Comparison of ENCODE assay signal across 20 cellular contexts in the genomic region with DNA sequence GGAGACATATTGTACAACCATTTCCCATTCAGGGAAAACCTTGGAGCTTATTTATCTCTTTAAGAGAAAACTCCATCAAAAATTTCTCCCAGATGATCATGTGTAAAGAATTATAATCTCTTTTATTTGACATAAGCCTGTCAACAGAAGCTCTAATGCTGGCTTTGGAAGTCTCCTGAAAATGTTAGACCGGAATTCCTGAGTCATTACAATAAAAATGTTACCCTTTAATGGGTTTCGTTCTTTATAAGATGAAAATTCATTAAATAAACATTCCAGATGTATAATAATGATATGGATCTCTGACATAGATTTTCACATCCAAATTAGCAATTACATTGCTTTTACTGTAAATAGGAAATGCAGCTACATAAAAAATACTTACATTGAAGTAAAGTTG.
DNase-seq lines count a peak whose midpoint lies in the region; TF ChIP-seq lines count a peak whose summit lies in the region.
"Had no signal": no experiment of that assay in that cellular context is flagged by ENCODE, and none has a peak within 500 bp of the region (broad histone marks: within the 10 kb centered on the region; RNA-seq: fewer than 3 reads in every experiment).

No MANE protein-coding gene starts in this region.

- no peaks in the 10 kb centered on the region for H3K9me3 ChIP-seq in SK-N-MC (ENCODE audit: low read depth, low read length)
- H3K9me3 ChIP-seq in neural progenitor cell (ENCODE audit: low read depth) = no peaks in the 10 kb centered on the region
- no peaks in the 10 kb centered on the region for H3K9me3 ChIP-seq in smooth muscle cell (replicated peaks; ENCODE audit: low read depth)
- H3K9me3 ChIP-seq: MG63 had no signal

- H3K27ac ChIP-seq in ACC112 (ENCODE audit: low read depth, low read length) = no peak overlapping the region
- peak overlapping the region; percentile 76; the same call in 1 of the 2 replicates for H3K27ac ChIP-seq in SK-N-MC
- H3K27ac ChIP-seq in neural progenitor cell = no peak overlapping the region
- H3K27ac ChIP-seq in smooth muscle cell (ENCODE audit: low read depth) = no peak overlapping the region
- H3K27ac ChIP-seq: RWPE1 had no signal

- TF ChIP-seq CTCF in neural progenitor cell (IDR thresholded peaks at IDR 0.05) (no peak), smooth muscle cell (IDR thresholded peaks at IDR 0.05; ENCODE audit: borderline replicate concordance, insufficient read depth, poor library complexity, severe bottlenecking) (no peak)

- no peak overlapping the region for H3K4me3 Mint-ChIP-seq in neural progenitor cell
- H3K4me3 Mint-ChIP-seq: CD4-positive, alpha-beta memory T cell had no signal

- H2AFZ ChIP-seq in ACC112 (ENCODE audit: low read length, unreplicated experiment) = peak overlapping the region; percentile 72
- H2AFZ ChIP-seq in neural progenitor cell (replicated peaks) = peak overlapping the region; percentile 67
- H2AFZ ChIP-seq in smooth muscle cell (ENCODE audit: low read depth) = peak overlapping the region; percentile 28

- WGBS in smooth muscle cell (ENCODE audit: low lambda C conversion rate) = 72% methylated on average over 2 of the region's 2 CpGs

- H3K4me1 ChIP-seq in ACC112 (ENCODE audit: control insufficient read depth, insufficient read depth, low read length, unreplicated experiment) (peaks cover 5% of the 10 kb centered on the region), neural progenitor cell (no peaks in the 10 kb centered on the region), smooth muscle cell (ENCODE audit: low read depth) (no peaks in the 10 kb centered on the region)

- no peaks in the 10 kb centered on the region for H3K27me3 Mint-ChIP-seq in neural progenitor cell (ENCODE audit: insufficient read depth, low read depth)
- H3K27me3 Mint-ChIP-seq: CD4-positive, alpha-beta memory T cell had no signal

- H3K9me3 Mint-ChIP-seq in neural progenitor cell = no peaks in the 10 kb centered on the region

- H3K4me2 ChIP-seq in neural progenitor cell = no peak overlapping the region
- no peak overlapping the region for H3K4me2 ChIP-seq in smooth muscle cell

- H4K20me1 ChIP-seq in neural progenitor cell (ENCODE audit: low read depth) (no peaks in the 10 kb centered on the region), smooth muscle cell (ENCODE audit: low read depth) (no peaks in the 10 kb centered on the region)

- H3K79me2 ChIP-seq in ACC112 (ENCODE audit: control insufficient read depth, insufficient read depth, low read length, unreplicated experiment) (no peaks in the 10 kb centered on the region), neural progenitor cell (ENCODE audit: low read depth) (no peaks in the 10 kb centered on the region), smooth muscle cell (ENCODE audit: low read depth) (no peaks in the 10 kb centered on the region)

- no peak for DNase-seq in SK-N-MC (ENCODE audit: low read depth, low spot score)
- DNase-seq in neural progenitor cell (ENCODE audit: low spot score) = no peak
- no peak for DNase-seq in smooth muscle cell (lab: John Stamatoyannopoulos, UW; ENCODE audit: unreplicated experiment)
- no peak for DNase-seq in cerebellar nuclear complex (lab: John Stamatoyannopoulos, UW)
- DNase-seq in head of caudate nucleus = no peak
- no peak for DNase-seq in NCI-H146 (lab: John Stamatoyannopoulos, UW)
- DNase-seq: C1 segment of cervical spinal cord; CD4-positive, alpha-beta memory T cell; COR-L47; DMS79; EL; GF-D8; KBM-7; MG63; NCI-H1694; NCI-H2029 treated with DMSO at 0.1 percent for 48 hours; NCI-H510A; SHP77 had no signal

- no peak overlapping the region for H3K27ac Mint-ChIP-seq in neural progenitor cell
- H3K27ac Mint-ChIP-seq: CD4-positive, alpha-beta memory T cell had no signal

- no peaks in the 10 kb centered on the region for H3F3A ChIP-seq in neural progenitor cell (ENCODE audit: low read depth)
- H3F3A ChIP-seq in smooth muscle cell (ENCODE audit: low read depth) = no peaks in the 10 kb centered on the region

- H3K36me3 Mint-ChIP-seq in neural progenitor cell = no peaks in the 10 kb centered on the region
- H3K36me3 Mint-ChIP-seq: CD4-positive, alpha-beta memory T cell had no signal

- no peaks in the 10 kb centered on the region for H3K4me1 Mint-ChIP-seq in neural progenitor cell
- H3K4me1 Mint-ChIP-seq: CD4-positive, alpha-beta memory T cell had no signal

- H3K4me3 ChIP-seq in ACC112 (ENCODE audit: low read depth, low read length) (no peak overlapping the region), SK-N-MC (peak overlapping the region; percentile 44), neural progenitor cell (no peak overlapping the region), smooth muscle cell (no peak overlapping the region)
- H3K4me3 ChIP-seq: MG63 had no signal

- no peaks in the 10 kb centered on the region for H3K36me3 ChIP-seq in ACC112 (ENCODE audit: insufficient read depth, low read length)
- no peaks in the 10 kb centered on the region for H3K36me3 ChIP-seq in SK-N-MC (ENCODE audit: insufficient read depth, low read length)
- no peaks in the 10 kb centered on the region for H3K36me3 ChIP-seq in neural progenitor cell
- H3K36me3 ChIP-seq in smooth muscle cell (ENCODE audit: low read depth) = no peaks in the 10 kb centered on the region
- H3K36me3 ChIP-seq: MG63 had no signal

- H3K27me3 ChIP-seq in ACC112 (ENCODE audit: insufficient read depth, low read length) (no peaks in the 10 kb centered on the region), neural progenitor cell (no peaks in the 10 kb centered on the region), smooth muscle cell (ENCODE audit: low read depth) (no peaks in the 10 kb centered on the region)
- H3K27me3 ChIP-seq: MG63 had no signal

- intact Hi-C loops in head of caudate nucleus (cut with DNase I) = no loop called here

- peak overlapping the region; percentile 23 for H3K9ac ChIP-seq in SK-N-MC (ENCODE audit: insufficient read length)
- H3K9ac ChIP-seq in neural progenitor cell = no peak overlapping the region
- no peak overlapping the region for H3K9ac ChIP-seq in smooth muscle cell (ENCODE audit: low read depth)
